Comparison of ENCODE assay signal across 8 cellular contexts in the genomic region with DNA sequence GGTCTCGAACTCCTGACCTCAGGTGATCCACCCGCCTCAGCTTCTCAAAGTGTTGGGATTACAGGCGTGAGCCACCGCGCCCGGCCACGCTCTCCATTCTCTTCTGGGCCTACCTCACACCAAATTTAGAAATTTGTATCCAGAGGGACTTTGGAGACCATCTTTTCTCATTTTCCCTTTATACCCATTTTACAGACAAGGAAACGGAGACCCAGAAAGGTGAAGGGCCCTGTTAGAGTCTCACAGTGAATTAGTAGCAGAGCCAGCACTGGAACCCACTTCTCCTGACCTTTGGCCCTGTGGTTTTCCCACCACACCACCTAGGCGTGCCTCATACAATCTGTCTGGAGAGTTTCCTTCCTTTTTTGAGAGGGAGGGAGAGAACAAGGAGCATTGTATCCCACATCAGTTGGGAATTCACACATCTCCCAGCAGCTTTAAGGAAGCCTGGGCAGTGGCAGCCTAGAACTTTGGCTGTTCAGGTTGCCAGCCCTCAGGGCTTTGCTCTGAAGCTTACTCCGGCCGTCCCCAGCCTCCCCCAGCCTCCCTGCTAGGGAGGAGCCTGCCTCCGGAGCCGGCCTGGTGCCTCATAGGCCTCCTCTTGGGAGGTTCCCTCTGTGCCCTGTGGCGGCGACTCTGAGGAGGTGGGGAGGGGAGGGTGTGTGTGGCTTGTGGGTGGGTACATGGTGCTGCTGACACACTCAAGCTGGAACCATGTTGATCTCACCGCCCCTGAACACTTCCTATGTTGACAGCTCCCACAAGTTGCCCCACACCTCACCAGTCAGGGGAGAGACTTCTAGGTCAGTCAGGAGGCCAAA. TPM values are rescaled to one million over a fixed set of nuclear protein-coding genes. Genes with fewer than 3 reads are reported as not detected.
DNase-seq lines count a peak whose midpoint lies in the region; ATAC-seq, FAIRE-seq and TF ChIP-seq lines count a peak whose summit lies in the region.

No MANE protein-coding gene starts in this region.

- no peak for FAIRE-seq in kidney (lab: Jason Lieb, UNC)

- peaks cover 0 to 67% (median 0%) of the 10 kb centered on the region in 4 donors for H3K4me1 ChIP-seq in Peyer's patch
- peaks cover 0 to 24% of the 10 kb centered on the region in 2 donors for H3K4me1 ChIP-seq in kidney (ENCODE audit: control insufficient read depth in 1 of 2, insufficient read depth in 1 of 2, low read depth in 1 of 2, low read length in 2 of 2)
- H3K4me1 ChIP-seq in suprapubic skin, result peaks cover 77% of the 10 kb centered on the region

- no peak overlapping the region for H3K4me3 ChIP-seq in Peyer's patch
- H3K4me3 ChIP-seq in kidney (ENCODE audit: low read length in 2 of 2), result no peak overlapping the region
- H3K4me3 ChIP-seq in suprapubic skin, result no peak overlapping the region

- ATAC-seq in HG02840 (IDR thresholded peaks at IDR 0.05; ENCODE audit: low FRiP score, unreplicated experiment), result no peak

- H3K36me3 ChIP-seq in Peyer's patch (peaks cover 0 to 100% (median 0%) of the 10 kb centered on the region in 3 donors), kidney (ENCODE audit: control insufficient read depth in 1 of 2, insufficient read depth in 2 of 2, low read length in 2 of 2) (peaks cover 73 to 86% of the 10 kb centered on the region in 2 donors), suprapubic skin (peaks cover 93% of the 10 kb centered on the region)

- intact Hi-C loops in kidney (cut with DNase I), result no loop called here

- WGBS in suprapubic skin, result 52% methylated on average over 16 of the region's 16 CpGs

- H3K9me3 ChIP-seq in Peyer's patch (no peaks in the 10 kb centered on the region), kidney (ENCODE audit: control insufficient read depth in 1 of 2, low read length in 2 of 2) (no peaks in the 10 kb centered on the region), suprapubic skin (no peaks in the 10 kb centered on the region)

- TF ChIP-seq EP300 in suprapubic skin (IDR thresholded peaks at IDR 0.05), result no peak

- DNase-seq in Peyer's patch (peak; percentile 35 to 78 (median 58)), activated gamma-delta T cell treated with Interleukin-2 at 50 U/mL for 16 hours (peak; percentile 75), kidney (peak; percentile 87), suprapubic skin (ENCODE audit: low spot score in 2 of 2) (peak in 1 of 2 donors; percentile 77), NCI-H2171 treated with DMSO at 0.1 percent for 48 hours (lab: John Stamatoyannopoulos, UW) (no peak), SHP77 (lab: John Stamatoyannopoulos, UW) (no peak), dedifferentiated amniotic fluid mesenchymal stem cell (ENCODE audit: extremely low spot score) (no peak)

- peak overlapping the region; percentile 22 to 71 (median 36) for H3K27ac ChIP-seq in Peyer's patch
- H3K27ac ChIP-seq in kidney (ENCODE audit: low read depth in 2 of 2, low read length in 2 of 2), result peak overlapping the region in 1 of 2 donors; percentile 52
- peak overlapping the region; percentile 64 for H3K27ac ChIP-seq in suprapubic skin

- TF ChIP-seq CTCF in Peyer's patch (IDR thresholded peaks at IDR 0.05), result peak in 1 of 6 experiments; percentile 4
- no peak for TF ChIP-seq CTCF in kidney (IDR thresholded peaks at IDR 0.05; ENCODE audit: borderline replicate concordance, extremely low read depth, insufficient read depth)
- no peak for TF ChIP-seq CTCF in suprapubic skin (IDR thresholded peaks at IDR 0.05)

- no peak for TF ChIP-seq POLR2A in Peyer's patch (IDR thresholded peaks at IDR 0.05)
- no peak for TF ChIP-seq POLR2A in suprapubic skin (IDR thresholded peaks at IDR 0.05)

- H3K9ac ChIP-seq in kidney (ENCODE audit: low read length in 2 of 2), result no peak overlapping the region

- H3K27me3 ChIP-seq in Peyer's patch, result no peaks in the 10 kb centered on the region
- H3K27me3 ChIP-seq in suprapubic skin, result no peaks in the 10 kb centered on the region

RNA-seq across cellular contexts. Expression of a gene that starts 13.8 kb away (rescaled TPM):
- total RNA-seq in Peyer's patch, result 100 to 1,000 TPM in 3 of 4 donors, 10 to 100 TPM in 1; 46.2 to 239 (median 207) TPM
- total RNA-seq in kidney, result 149 TPM
- 20.6 TPM for polyA plus RNA-seq in kidney (ENCODE audit: insufficient read depth, low read depth, low replicate concordance)
- 100 to 1,000 TPM; 298 to 370 (median 337) TPM for total RNA-seq in suprapubic skin

Comparison
In these comparisons a context has a peak if more than half of its experiments do, and no peak if none do; other contexts are left out.
1. DNase-seq: peak in Peyer's patch (3 of 3), activated gamma-delta T cell treated with Interleukin-2 at 50 U/mL for 16 hours (single experiment) and kidney (single experiment); none in NCI-H2171 treated with DMSO at 0.1 percent for 48 hours (single experiment), SHP77 (0 of 2) and dedifferentiated amniotic fluid mesenchymal stem cell (single experiment).